Comparison of ENCODE assay signal across 9 cellular contexts in the genomic region with DNA sequence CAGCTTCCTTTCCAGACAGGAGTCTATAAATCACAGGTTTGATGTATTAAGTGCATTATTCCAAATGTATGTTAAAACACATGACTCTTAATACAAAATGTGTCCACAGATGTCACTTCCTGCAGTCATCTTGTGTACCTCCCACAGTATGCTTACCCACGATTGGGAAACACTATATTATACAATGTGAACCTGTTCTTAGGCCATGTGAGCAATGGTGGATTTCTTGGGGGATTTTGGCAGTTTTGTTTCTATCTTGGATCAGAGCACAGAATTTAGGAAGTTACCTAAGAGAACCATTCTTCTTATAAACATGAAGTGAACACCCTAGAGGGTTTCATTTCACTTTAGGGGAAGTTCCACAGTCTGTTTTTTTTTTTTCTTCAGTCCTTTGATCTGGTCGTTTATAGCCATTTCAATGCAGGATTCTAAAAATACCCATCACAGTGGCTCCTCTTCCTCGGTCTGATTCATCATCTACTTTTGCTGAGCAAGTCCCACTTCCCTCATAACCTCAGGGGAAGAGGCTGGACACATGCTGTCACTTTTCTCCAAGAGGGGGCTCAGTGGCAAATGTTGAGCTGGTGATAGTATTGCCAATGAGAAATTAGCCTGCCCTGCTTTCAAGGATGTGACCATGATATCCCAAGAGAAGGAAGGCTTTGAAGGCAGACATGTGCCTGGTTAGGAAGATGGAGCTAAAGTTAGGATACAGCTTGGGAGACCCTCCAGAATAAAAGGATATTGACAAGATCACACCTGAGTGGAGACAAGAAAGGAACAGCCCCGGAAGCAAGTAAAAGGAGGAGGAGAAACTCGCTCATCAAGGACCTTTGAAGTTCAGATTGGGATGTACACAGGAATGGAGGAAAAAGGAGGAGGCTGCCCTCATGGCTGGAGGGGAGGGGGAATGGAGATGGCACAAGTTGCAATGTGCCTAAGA. TPM values are rescaled to one million over a fixed set of nuclear protein-coding genes. Genes with fewer than 3 reads are reported as not detected.
A peak's percentile ranks its signal among the peaks of the same experiment; 100 is the strongest.
DNase-seq lines count a peak whose midpoint lies in the region; ATAC-seq, FAIRE-seq and TF ChIP-seq lines count a peak whose summit lies in the region.
"Had no signal": no experiment of that assay in that cellular context is flagged by ENCODE, and none has a peak within 500 bp of the region (broad histone marks: within the 10 kb centered on the region; RNA-seq: fewer than 3 reads in every experiment).

No MANE protein-coding gene starts in this region.

- ATAC-seq in GM19035 (IDR thresholded peaks at IDR 0.05; ENCODE audit: unreplicated experiment) (peak; percentile 43), HG03280 (IDR thresholded peaks at IDR 0.05; ENCODE audit: unreplicated experiment) (peak; percentile 48)

- H3K4me1 Mint-ChIP-seq in activated CD4-positive, alpha-beta memory T cell treated with anti-CD3 and anti-CD28 coated beads, Interleukin-2, amount 10 ng/mL, durations not matched to agents 7 days and 5 days, result peaks cover 40% of the 10 kb centered on the region

- CTCF ChIA-PET in activated CD4-positive, alpha-beta memory T cell treated with anti-CD3 and anti-CD28 coated beads, Interleukin-2, amount 10 ng/mL, durations not matched to agents 7 days and 5 days (lab: Charles Lee), result interaction anchor here (0.6 to 1.8 kb wide), 3 partner anchors 45 to 527 kb away, joined by 3 to 10 read pairs (median 3); no protein-coding TSS in a partner anchor

- peaks cover 6% of the 10 kb centered on the region for H3K27me3 Mint-ChIP-seq in activated CD4-positive, alpha-beta memory T cell treated with anti-CD3 and anti-CD28 coated beads, Interleukin-2, amount 10 ng/mL, durations not matched to agents 7 days and 5 days

- H3K27ac Mint-ChIP-seq in activated CD4-positive, alpha-beta memory T cell treated with anti-CD3 and anti-CD28 coated beads, Interleukin-2, amount 10 ng/mL, durations not matched to agents 7 days and 5 days, result peak overlapping the region; percentile 48

- no peak for TF ChIP-seq CTCF in D721Med (IDR thresholded peaks at IDR 0.05; ENCODE audit: insufficient read depth, missing control alignments)

- peaks cover 18% of the 10 kb centered on the region for H3K36me3 Mint-ChIP-seq in activated CD4-positive, alpha-beta memory T cell treated with anti-CD3 and anti-CD28 coated beads, Interleukin-2, amount 10 ng/mL, durations not matched to agents 7 days and 5 days (ENCODE audit: low read depth)

- FAIRE-seq in D721Med (lab: Jason Lieb, UNC), result no peak
- FAIRE-seq: endometrium had no signal

- POLR2A ChIA-PET in activated CD4-positive, alpha-beta memory T cell treated with anti-CD3 and anti-CD28 coated beads, Interleukin-2, amount 10 ng/mL, durations not matched to agents 7 days and 5 days (lab: Charles Lee), result interaction anchor here (1.2 to 2.1 kb wide), 2 partner anchors 53 to 80 kb away, joined by 3 to 6 read pairs; partner anchors contain the start of genes APLF and FBXO48

- H3K4me3 Mint-ChIP-seq in activated CD4-positive, alpha-beta memory T cell treated with anti-CD3 and anti-CD28 coated beads, Interleukin-2, amount 10 ng/mL, durations not matched to agents 7 days and 5 days, result no peak overlapping the region

- no peaks in the 10 kb centered on the region for H3K9me3 Mint-ChIP-seq in activated CD4-positive, alpha-beta memory T cell treated with anti-CD3 and anti-CD28 coated beads, Interleukin-2, amount 10 ng/mL, durations not matched to agents 7 days and 5 days

- DNase-seq in A172 (ENCODE audit: low spot score), result peak; percentile 8
- no peak for DNase-seq in activated CD4-positive, alpha-beta memory T cell treated with anti-CD3 and anti-CD28 coated beads, Interleukin-2, amount 10 ng/mL, durations not matched to agents 7 days and 5 days
- DNase-seq in anterior cingulate cortex (lab: John Stamatoyannopoulos, UW), result no peak
- DNase-seq in DMS 273 treated with DMSO at 0.1 percent for 48 hours (lab: John Stamatoyannopoulos, UW), result no peak
- no peak for DNase-seq in D721Med (ENCODE audit: insufficient read length, low spot score)
- no peak for DNase-seq in NCI-H774 (lab: John Stamatoyannopoulos, UW)

RNA-seq across cellular contexts. Expression of gene PLEK, which starts 22.6 kb away (rescaled TPM):
- total RNA-seq in A172 (2014; rRNA removed; shearing (Covaris generic)), result not detected in 2 replicates
- total RNA-seq in activated CD4-positive, alpha-beta memory T cell treated with anti-CD3 and anti-CD28 coated beads, Interleukin-2, amount 10 ng/mL, durations not matched to agents 7 days and 5 days, result 10 to 100 TPM in 1 of 2 experiments, 1 to 10 TPM in 1; 9.5 to 10.9 TPM

Comparison
In these comparisons a context has a peak if more than half of its experiments do, and no peak if none do; other contexts are left out.
1. RNA of gene PLEK, which starts 22.6 kb away (total RNA-seq): 9.5 to 10.9 TPM in activated CD4-positive, alpha-beta memory T cell treated with anti-CD3 and anti-CD28 coated beads, Interleukin-2, amount 10 ng/mL, durations not matched to agents 7 days and 5 days; not detected in A172; every median in the first group is over 10 times any median in the second.